In the genomic region with DNA sequence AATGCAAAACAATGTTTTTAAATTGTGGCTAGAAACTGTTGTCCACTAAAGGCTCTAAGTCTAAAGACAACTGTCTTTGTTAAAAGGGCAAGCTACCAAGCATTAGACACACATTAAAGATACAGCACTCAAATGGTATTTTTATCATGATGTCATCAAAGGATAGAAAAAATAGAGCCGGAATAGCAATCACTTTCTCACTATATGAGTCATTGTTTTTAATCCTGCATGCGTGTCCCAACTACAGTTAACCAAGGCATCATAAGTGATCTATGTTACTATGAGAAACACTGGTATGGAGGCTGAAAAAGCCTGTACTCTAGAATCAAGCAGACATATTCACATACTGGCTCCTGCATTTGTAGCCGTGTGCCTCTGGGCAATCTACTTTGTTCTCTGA, we compare ENCODE assay signal across 1 cellular context.
A peak's percentile ranks its signal among the peaks of the same experiment; 100 is the strongest.
TF ChIP-seq lines count a peak whose summit lies in the region.

No MANE protein-coding gene starts in this region.

TF ChIP-seq in K562, 482 proteins besides CTCF, POLR2A, EP300 and RAD21 (continued from another document):
- TF ChIP-seq, protein P1, sequence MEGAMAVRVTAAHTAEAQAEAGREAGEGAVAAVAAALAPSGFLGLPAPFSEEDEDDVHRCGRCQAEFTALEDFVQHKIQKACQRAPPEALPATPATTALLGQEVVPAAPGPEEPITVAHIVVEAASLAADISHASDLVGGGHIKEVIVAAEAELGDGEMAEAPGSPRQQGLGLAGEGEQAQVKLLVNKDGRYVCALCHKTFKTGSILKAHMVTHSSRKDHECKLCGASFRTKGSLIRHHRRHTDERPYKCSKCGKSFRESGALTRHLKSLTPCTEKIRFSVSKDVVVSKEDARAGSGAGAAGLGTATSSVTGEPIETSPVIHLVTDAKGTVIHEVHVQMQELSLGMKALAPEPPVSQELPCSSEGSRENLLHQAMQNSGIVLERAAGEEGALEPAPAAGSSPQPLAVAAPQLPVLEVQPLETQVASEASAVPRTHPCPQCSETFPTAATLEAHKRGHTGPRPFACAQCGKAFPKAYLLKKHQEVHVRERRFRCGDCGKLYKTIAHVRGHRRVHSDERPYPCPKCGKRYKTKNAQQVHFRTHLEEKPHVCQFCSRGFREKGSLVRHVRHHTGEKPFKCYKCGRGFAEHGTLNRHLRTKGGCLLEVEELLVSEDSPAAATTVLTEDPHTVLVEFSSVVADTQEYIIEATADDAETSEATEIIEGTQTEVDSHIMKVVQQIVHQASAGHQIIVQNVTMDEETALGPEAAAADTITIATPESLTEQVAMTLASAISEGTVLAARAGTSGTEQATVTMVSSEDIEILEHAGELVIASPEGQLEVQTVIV (CRISPR knock-in tag; IDR thresholded peaks at IDR 0.05; ENCODE audit: borderline replicate concordance) = no peak
- TF ChIP-seq ZNF124 (CRISPR knock-in tag; IDR thresholded peaks at IDR 0.05) (no peak), PHTF2 (CRISPR knock-in tag; IDR thresholded peaks at IDR 0.05) (no peak), GTF2A2 (tag; IDR thresholded peaks at IDR 0.05) (no peak), HNRNPK (IDR thresholded peaks at IDR 0.05; ENCODE audit: low read depth, low read length, poor library complexity, severe bottlenecking) (no peak), GABPA (tag; conservative IDR thresholded peaks at IDR 0.05; ENCODE audit: low read depth) (peak; percentile 33; the same call in 1 of the 2 replicates), ZNF384 (IDR thresholded peaks at IDR 0.05; ENCODE audit: low read depth, low read length) (peak; percentile 72), ZNF253 (CRISPR knock-in tag; conservative IDR thresholded peaks at IDR 0.05) (no peak), ZNF57 (CRISPR knock-in tag; IDR thresholded peaks at IDR 0.05) (no peak), DMBX1 (CRISPR knock-in tag; IDR thresholded peaks at IDR 0.05; ENCODE audit: borderline replicate concordance) (no peak), MXI1 (IDR thresholded peaks at IDR 0.05; ENCODE audit: low read depth, low read length) (no peak), SMARCA4 (IDR thresholded peaks at IDR 0.05) (peak; percentile 53; the same call in 1 of the 2 replicates), ZBTB8A (IDR thresholded peaks at IDR 0.05; ENCODE audit: partially characterized antibody) (no peak), CREM (IDR thresholded peaks at IDR 0.05; ENCODE audit: low read depth) (0 out of 2 replicates have a peak, but pooled peaks have one; percentile 25), DDX20 (tag; IDR thresholded peaks at IDR 0.05; ENCODE audit: low read depth) (no peak), ZNF766 (CRISPR knock-in tag; conservative IDR thresholded peaks at IDR 0.05) (no peak), ELF4 (CRISPR knock-in tag; IDR thresholded peaks at IDR 0.05) (no peak), SRSF9 (IDR thresholded peaks at IDR 0.05; ENCODE audit: borderline replicate concordance, low read depth, low read length) (no peak), ZNF696 (CRISPR knock-in tag; conservative IDR thresholded peaks at IDR 0.05) (no peak), FOSL1 (tag; conservative IDR thresholded peaks at IDR 0.05) (peak; percentile 81), CBX1 (IDR thresholded peaks at IDR 0.05; ENCODE audit: low read depth) (no peak), SETDB1 (IDR thresholded peaks at IDR 0.05; ENCODE audit: low read length) (no peak)
- TF ChIP-seq, protein P2, sequence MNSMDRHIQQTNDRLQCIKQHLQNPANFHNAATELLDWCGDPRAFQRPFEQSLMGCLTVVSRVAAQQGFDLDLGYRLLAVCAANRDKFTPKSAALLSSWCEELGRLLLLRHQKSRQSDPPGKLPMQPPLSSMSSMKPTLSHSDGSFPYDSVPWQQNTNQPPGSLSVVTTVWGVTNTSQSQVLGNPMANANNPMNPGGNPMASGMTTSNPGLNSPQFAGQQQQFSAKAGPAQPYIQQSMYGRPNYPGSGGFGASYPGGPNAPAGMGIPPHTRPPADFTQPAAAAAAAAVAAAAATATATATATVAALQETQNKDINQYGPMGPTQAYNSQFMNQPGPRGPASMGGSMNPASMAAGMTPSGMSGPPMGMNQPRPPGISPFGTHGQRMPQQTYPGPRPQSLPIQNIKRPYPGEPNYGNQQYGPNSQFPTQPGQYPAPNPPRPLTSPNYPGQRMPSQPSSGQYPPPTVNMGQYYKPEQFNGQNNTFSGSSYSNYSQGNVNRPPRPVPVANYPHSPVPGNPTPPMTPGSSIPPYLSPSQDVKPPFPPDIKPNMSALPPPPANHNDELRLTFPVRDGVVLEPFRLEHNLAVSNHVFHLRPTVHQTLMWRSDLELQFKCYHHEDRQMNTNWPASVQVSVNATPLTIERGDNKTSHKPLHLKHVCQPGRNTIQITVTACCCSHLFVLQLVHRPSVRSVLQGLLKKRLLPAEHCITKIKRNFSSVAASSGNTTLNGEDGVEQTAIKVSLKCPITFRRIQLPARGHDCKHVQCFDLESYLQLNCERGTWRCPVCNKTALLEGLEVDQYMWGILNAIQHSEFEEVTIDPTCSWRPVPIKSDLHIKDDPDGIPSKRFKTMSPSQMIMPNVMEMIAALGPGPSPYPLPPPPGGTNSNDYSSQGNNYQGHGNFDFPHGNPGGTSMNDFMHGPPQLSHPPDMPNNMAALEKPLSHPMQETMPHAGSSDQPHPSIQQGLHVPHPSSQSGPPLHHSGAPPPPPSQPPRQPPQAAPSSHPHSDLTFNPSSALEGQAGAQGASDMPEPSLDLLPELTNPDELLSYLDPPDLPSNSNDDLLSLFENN (IDR thresholded peaks at IDR 0.05; ENCODE audit: low read depth in 2 of 2, low read length in 2 of 2) = no peak
- TF ChIP-seq, protein P3, sequence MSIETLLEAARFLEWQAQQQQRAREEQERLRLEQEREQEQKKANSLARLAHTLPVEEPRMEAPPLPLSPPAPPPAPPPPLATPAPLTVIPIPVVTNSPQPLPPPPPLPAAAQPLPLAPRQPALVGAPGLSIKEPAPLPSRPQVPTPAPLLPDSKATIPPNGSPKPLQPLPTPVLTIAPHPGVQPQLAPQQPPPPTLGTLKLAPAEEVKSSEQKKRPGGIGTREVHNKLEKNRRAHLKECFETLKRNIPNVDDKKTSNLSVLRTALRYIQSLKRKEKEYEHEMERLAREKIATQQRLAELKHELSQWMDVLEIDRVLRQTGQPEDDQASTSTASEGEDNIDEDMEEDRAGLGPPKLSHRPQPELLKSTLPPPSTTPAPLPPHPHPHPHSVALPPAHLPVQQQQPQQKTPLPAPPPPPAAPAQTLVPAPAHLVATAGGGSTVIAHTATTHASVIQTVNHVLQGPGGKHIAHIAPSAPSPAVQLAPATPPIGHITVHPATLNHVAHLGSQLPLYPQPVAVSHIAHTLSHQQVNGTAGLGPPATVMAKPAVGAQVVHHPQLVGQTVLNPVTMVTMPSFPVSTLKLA (conservative IDR thresholded peaks at IDR 0.05) = 0 out of 4 replicates have a peak, but pooled peaks of 1 of the 2 experiments have one; percentile 14
- TF ChIP-seq, protein P4, sequence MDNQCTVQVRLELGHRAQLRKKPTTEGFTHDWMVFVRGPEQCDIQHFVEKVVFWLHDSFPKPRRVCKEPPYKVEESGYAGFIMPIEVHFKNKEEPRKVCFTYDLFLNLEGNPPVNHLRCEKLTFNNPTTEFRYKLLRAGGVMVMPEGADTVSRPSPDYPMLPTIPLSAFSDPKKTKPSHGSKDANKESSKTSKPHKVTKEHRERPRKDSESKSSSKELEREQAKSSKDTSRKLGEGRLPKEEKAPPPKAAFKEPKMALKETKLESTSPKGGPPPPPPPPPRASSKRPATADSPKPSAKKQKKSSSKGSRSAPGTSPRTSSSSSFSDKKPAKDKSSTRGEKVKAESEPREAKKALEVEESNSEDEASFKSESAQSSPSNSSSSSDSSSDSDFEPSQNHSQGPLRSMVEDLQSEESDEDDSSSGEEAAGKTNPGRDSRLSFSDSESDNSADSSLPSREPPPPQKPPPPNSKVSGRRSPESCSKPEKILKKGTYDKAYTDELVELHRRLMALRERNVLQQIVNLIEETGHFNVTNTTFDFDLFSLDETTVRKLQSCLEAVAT (IDR thresholded peaks at IDR 0.05) = no peak
- TF ChIP-seq, protein P5, sequence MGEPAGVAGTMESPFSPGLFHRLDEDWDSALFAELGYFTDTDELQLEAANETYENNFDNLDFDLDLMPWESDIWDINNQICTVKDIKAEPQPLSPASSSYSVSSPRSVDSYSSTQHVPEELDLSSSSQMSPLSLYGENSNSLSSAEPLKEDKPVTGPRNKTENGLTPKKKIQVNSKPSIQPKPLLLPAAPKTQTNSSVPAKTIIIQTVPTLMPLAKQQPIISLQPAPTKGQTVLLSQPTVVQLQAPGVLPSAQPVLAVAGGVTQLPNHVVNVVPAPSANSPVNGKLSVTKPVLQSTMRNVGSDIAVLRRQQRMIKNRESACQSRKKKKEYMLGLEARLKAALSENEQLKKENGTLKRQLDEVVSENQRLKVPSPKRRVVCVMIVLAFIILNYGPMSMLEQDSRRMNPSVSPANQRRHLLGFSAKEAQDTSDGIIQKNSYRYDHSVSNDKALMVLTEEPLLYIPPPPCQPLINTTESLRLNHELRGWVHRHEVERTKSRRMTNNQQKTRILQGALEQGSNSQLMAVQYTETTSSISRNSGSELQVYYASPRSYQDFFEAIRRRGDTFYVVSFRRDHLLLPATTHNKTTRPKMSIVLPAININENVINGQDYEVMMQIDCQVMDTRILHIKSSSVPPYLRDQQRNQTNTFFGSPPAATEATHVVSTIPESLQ (CRISPR knock-in tag; IDR thresholded peaks at IDR 0.05) = 0 out of 2 replicates have a peak, but pooled peaks have one; percentile 4
- TF ChIP-seq, protein P6, sequence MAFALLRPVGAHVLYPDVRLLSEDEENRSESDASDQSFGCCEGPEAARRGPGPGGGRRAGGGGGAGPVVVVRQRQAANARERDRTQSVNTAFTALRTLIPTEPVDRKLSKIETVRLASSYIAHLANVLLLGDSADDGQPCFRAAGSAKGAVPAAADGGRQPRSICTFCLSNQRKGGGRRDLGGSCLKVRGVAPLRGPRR (CRISPR knock-in tag; IDR thresholded peaks at IDR 0.05) = no peak
- TF ChIP-seq, protein P7, sequence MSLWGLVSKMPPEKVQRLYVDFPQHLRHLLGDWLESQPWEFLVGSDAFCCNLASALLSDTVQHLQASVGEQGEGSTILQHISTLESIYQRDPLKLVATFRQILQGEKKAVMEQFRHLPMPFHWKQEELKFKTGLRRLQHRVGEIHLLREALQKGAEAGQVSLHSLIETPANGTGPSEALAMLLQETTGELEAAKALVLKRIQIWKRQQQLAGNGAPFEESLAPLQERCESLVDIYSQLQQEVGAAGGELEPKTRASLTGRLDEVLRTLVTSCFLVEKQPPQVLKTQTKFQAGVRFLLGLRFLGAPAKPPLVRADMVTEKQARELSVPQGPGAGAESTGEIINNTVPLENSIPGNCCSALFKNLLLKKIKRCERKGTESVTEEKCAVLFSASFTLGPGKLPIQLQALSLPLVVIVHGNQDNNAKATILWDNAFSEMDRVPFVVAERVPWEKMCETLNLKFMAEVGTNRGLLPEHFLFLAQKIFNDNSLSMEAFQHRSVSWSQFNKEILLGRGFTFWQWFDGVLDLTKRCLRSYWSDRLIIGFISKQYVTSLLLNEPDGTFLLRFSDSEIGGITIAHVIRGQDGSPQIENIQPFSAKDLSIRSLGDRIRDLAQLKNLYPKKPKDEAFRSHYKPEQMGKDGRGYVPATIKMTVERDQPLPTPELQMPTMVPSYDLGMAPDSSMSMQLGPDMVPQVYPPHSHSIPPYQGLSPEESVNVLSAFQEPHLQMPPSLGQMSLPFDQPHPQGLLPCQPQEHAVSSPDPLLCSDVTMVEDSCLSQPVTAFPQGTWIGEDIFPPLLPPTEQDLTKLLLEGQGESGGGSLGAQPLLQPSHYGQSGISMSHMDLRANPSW (CRISPR knock-in tag; IDR thresholded peaks at IDR 0.05) = no peak
